Comparison of ENCODE assay signal across 12 cellular contexts in genomic region chr11:628056-628455, GRCh38. TPM values are rescaled to one million over a fixed set of nuclear protein-coding genes. Genes with fewer than 3 reads are reported as not detected.
DNase-seq lines count a peak whose midpoint lies in the region; ATAC-seq, FAIRE-seq and TF ChIP-seq lines count a peak whose summit lies in the region.
"Had no signal": no experiment of that assay in that cellular context is flagged by ENCODE, and none has a peak within 500 bp of the region (broad histone marks: within the 10 kb centered on the region; RNA-seq: fewer than 3 reads in every experiment).

No MANE protein-coding gene starts in this region.

- peaks cover 29% of the 10 kb centered on the region for H3K27me3 Mint-ChIP-seq in T-helper 2 cell treated with Interferon-gamma antibody and Interleukin-4, amounts not matched to agents 5 μg/mL and 100 μg/mL, for 36 hours (ENCODE audit: low read depth)

- H3K9me3 ChIP-seq in PC-3 (ENCODE audit: low read length) (no peaks in the 10 kb centered on the region), H1 (ENCODE audit: insufficient read depth in 2 of 2, low read depth in 1 of 2, low read length in 1 of 2) (no peaks in the 10 kb centered on the region), gastrocnemius medialis (no peaks in the 10 kb centered on the region)

- peak overlapping the region; percentile 31; the same call in 1 of the 2 replicates for H3K4me2 ChIP-seq in PC-3 (ENCODE audit: low read length)
- no peak overlapping the region for H3K4me2 ChIP-seq in H1 (ENCODE audit: insufficient read depth in 1 of 2, low read depth in 2 of 2, low read length in 2 of 2)

- DNase-seq in T-helper 2 cell treated with Interferon-gamma antibody and Interleukin-4, amounts not matched to agents 5 μg/mL and 100 μg/mL, for 36 hours (ENCODE audit: low spot score): no peak
- DNase-seq in T-helper 2 cell (no peak), PC-3 (no peak), H1 (ENCODE audit: low read depth in 1 of 2, low spot score in 2 of 2) (peak in 1 of 2 experiments; percentile 46), gastrocnemius medialis (no peak), RPMI8226 (no peak), urothelium cell line (ENCODE audit: low spot score) (no peak), Kasumi-1 (lab: John Stamatoyannopoulos, UW) (no peak)
- DNase-seq: KG1 had no signal

- H2BK15ac ChIP-seq in H1 (ENCODE audit: low read length): no peak overlapping the region

- H2AK5ac ChIP-seq in H1 (ENCODE audit: low read depth, low read length): no peak overlapping the region

- peak overlapping the region; percentile 61 for H3K4me3 Mint-ChIP-seq in T-helper 2 cell treated with Interferon-gamma antibody and Interleukin-4, amounts not matched to agents 5 μg/mL and 100 μg/mL, for 36 hours

- WGBS in H1 (ENCODE audit: extremely low coverage in 1 of 2, insufficient coverage in 1 of 2, insufficient read length in 1 of 2, insufficient replicate concordance in 2 of 2, low coverage in 1 of 2, low lambda C conversion rate in 2 of 2, missing lambda C conversion rate in 1 of 2), 2 experiments: 90% methylated on average over 29 of the region's 31 CpGs; no CpG with 5 or more reads in 1 of the 2 experiments

- no peaks in the 10 kb centered on the region for H3K79me2 ChIP-seq in PC-3 (ENCODE audit: low read length)
- no peaks in the 10 kb centered on the region for H3K79me2 ChIP-seq in H1 (ENCODE audit: control insufficient read depth in 1 of 2, insufficient read depth in 2 of 2, low read length in 2 of 2)

- no peak for TF ChIP-seq RAD21 in H1 (IDR thresholded peaks at IDR 0.05 in 1 of 2, conservative IDR thresholded peaks at IDR 0.05 in 1 of 2; ENCODE audit: low read depth in 2 of 2, low read length in 2 of 2)

- H3K4ac ChIP-seq in H1 (replicated peaks; ENCODE audit: insufficient read length, low read depth, low read length): no peak overlapping the region

- TF ChIP-seq CTCF in PC-3 (conservative IDR thresholded peaks at IDR 0.05; ENCODE audit: low read depth, low read length): no peak
- no peak for TF ChIP-seq CTCF in H1 (IDR thresholded peaks at IDR 0.05; ENCODE audit: control extremely low read depth in 1 of 3, insufficient read depth in 1 of 3, low read depth in 1 of 3, low read length in 3 of 3)
- TF ChIP-seq CTCF in gastrocnemius medialis (IDR thresholded peaks at IDR 0.05 in 4 of 5, conservative IDR thresholded peaks at IDR 0.05 in 1 of 5): no peak

- no peaks in the 10 kb centered on the region for H3F3A ChIP-seq in PC-3 (ENCODE audit: low read length, unreplicated experiment)

- H3K36me3 ChIP-seq in PC-3 (ENCODE audit: low read depth, low read length) (no peaks in the 10 kb centered on the region), H1 (ENCODE audit: control insufficient read depth in 2 of 4, insufficient read depth in 4 of 4, low read length in 3 of 4) (no peaks in the 10 kb centered on the region), gastrocnemius medialis (no peaks in the 10 kb centered on the region)

- no peak overlapping the region for H4K8ac ChIP-seq in H1 (ENCODE audit: extremely low read depth, insufficient read depth, low read length)

- H3K27me3 ChIP-seq in PC-3 (ENCODE audit: low read length) (no peaks in the 10 kb centered on the region), H1 (replicated peaks in 1 of 4; ENCODE audit: control insufficient read depth in 3 of 4, extremely low read depth in 1 of 4, insufficient read depth in 3 of 4, low read length in 3 of 4) (peaks cover 3 to 14% (median 10%) of the 10 kb centered on the region in 4 experiments; a peak in 6 of 7 replicates), gastrocnemius medialis (peaks cover 0 to 4% (median 3%) of the 10 kb centered on the region in 3 donors)

- H3K9me3 Mint-ChIP-seq in T-helper 2 cell treated with Interferon-gamma antibody and Interleukin-4, amounts not matched to agents 5 μg/mL and 100 μg/mL, for 36 hours: no peaks in the 10 kb centered on the region

- no peak overlapping the region for H3K27ac Mint-ChIP-seq in T-helper 2 cell treated with Interferon-gamma antibody and Interleukin-4, amounts not matched to agents 5 μg/mL and 100 μg/mL, for 36 hours

- POLR2A ChIA-PET in PC-3 (lab: Charles Lee; ENCODE audit: unreplicated experiment) (no interaction called here), H1 (lab: Charles Lee; ENCODE audit: partially characterized antibody) (interaction anchor here (1.0 kb wide), 1 partner anchor 65 kb away, joined by 3 read pairs; no protein-coding TSS in a partner anchor)

- H4K20me1 ChIP-seq in PC-3 (ENCODE audit: low read length): no peaks in the 10 kb centered on the region
- H4K20me1 ChIP-seq in H1 (replicated peaks in 1 of 2; ENCODE audit: control insufficient read depth in 1 of 2, insufficient read depth in 2 of 2, low read length in 2 of 2): peaks cover 0 to 7% of the 10 kb centered on the region in 2 experiments

- H2BK120ac ChIP-seq in H1 (replicated peaks; ENCODE audit: low read depth, low read length): no peak overlapping the region

- no peak overlapping the region for H3K56ac ChIP-seq in H1 (replicated peaks; ENCODE audit: insufficient read length, low read depth, low read length)

- no peaks in the 10 kb centered on the region; the same call in 1 of the 2 replicates for H3K23me2 ChIP-seq in H1 (ENCODE audit: low read depth, low read length)

- no peak overlapping the region for H2BK12ac ChIP-seq in H1 (ENCODE audit: low read depth, low read length)

- H3K23ac ChIP-seq in H1 (ENCODE audit: insufficient read length): no peak overlapping the region

- no TSS peak for BruUV-seq in PC-3 (replicated peaks; lab: Mats Ljungman, UMichigan)

- H3K36me3 Mint-ChIP-seq in T-helper 2 cell treated with Interferon-gamma antibody and Interleukin-4, amounts not matched to agents 5 μg/mL and 100 μg/mL, for 36 hours (ENCODE audit: low read depth): no peaks in the 10 kb centered on the region

- CTCF ChIA-PET in PC-3 (lab: Charles Lee) (no interaction called here), H1 (lab: Charles Lee; ENCODE audit: partially characterized antibody) (interaction anchor here (1.5 kb wide), 1 partner anchor 32 kb away, joined by 3 read pairs; no protein-coding TSS in a partner anchor)

- no peaks in the 10 kb centered on the region for H3K9me2 ChIP-seq in PC-3 (replicated peaks; ENCODE audit: low read length)

- in situ Hi-C loops in gastrocnemius medialis (cut with MboI; ENCODE audit: low sequenced_read_pairs in 4 of 4): no loop called here

- peaks cover 7% of the 10 kb centered on the region; the same call in 1 of the 2 replicates for H3K4me1 ChIP-seq in PC-3 (ENCODE audit: insufficient read depth, low read length)
- peaks cover 0 to 6% (median under 1%) of the 10 kb centered on the region in 4 experiments; a peak in 2 of 7 replicates for H3K4me1 ChIP-seq in H1 (replicated peaks in 1 of 4; ENCODE audit: control insufficient read depth in 3 of 4, insufficient read depth in 4 of 4, low read length in 3 of 4)
- peaks cover 13 to 38% of the 10 kb centered on the region in 2 donors for H3K4me1 ChIP-seq in gastrocnemius medialis

- no peak for TF ChIP-seq EP300 in H1 (IDR thresholded peaks at IDR 0.05; ENCODE audit: borderline replicate concordance in 1 of 2, low read depth in 2 of 2, low read length in 2 of 2)

- no peak overlapping the region for H4K5ac ChIP-seq in H1 (ENCODE audit: insufficient read length, low read depth, low read length)

- peaks cover 17% of the 10 kb centered on the region for H3K4me1 Mint-ChIP-seq in T-helper 2 cell treated with Interferon-gamma antibody and Interleukin-4, amounts not matched to agents 5 μg/mL and 100 μg/mL, for 36 hours (ENCODE audit: low read depth)

- no peak overlapping the region for H2BK5ac ChIP-seq in H1 (ENCODE audit: low read depth, low read length)

- intact Hi-C loops in PC-3 (cut with micrococcal nuclease) (no loop called here), gastrocnemius medialis (cut with DNase I; ENCODE audit: low total_unique reads) (loop anchor here (1.0 to 2.0 kb wide), 2 partner anchors 16 to 51 kb away; partner anchors contain the start of gene PHRF1)

- no peak for FAIRE-seq in H1 (lab: Jason Lieb, UNC)
- FAIRE-seq in urothelium cell line (lab: Jason Lieb, UNC): no peak
- FAIRE-seq: TTC549 had no signal

- ATAC-seq in PC-3: no peak
- no peak for ATAC-seq in gastrocnemius medialis

- H3K4me3 ChIP-seq in PC-3 (ENCODE audit: low read length) (no peak overlapping the region), H1 (ENCODE audit: extremely low read depth in 1 of 4, insufficient read depth in 2 of 4, low read depth in 3 of 4, low read length in 4 of 4) (no peak overlapping the region), gastrocnemius medialis (peak overlapping the region in 1 of 4 donors; percentile 6)

- H3K79me1 ChIP-seq in H1 (ENCODE audit: low read depth, low read length): no peaks in the 10 kb centered on the region

- H3K27ac ChIP-seq in PC-3 (ENCODE audit: low read length): no peak overlapping the region
- no peak overlapping the region for H3K27ac ChIP-seq in H1 (ENCODE audit: low read depth, low read length)
- H3K27ac ChIP-seq in gastrocnemius medialis: peak overlapping the region; percentile 81 to 93 (median 86)
- H3K27ac ChIP-seq: 22Rv1 had no signal

- no peak for TF ChIP-seq POLR2A in H1 (IDR thresholded peaks at IDR 0.05; ENCODE audit: control extremely low read depth in 1 of 2, low read depth in 2 of 2, low read length in 2 of 2)
- no peak for TF ChIP-seq POLR2A in gastrocnemius medialis (IDR thresholded peaks at IDR 0.05)

- no peak overlapping the region for H3K14ac ChIP-seq in H1 (ENCODE audit: insufficient read length)

- H2BK20ac ChIP-seq in H1 (ENCODE audit: low read length): no peak overlapping the region

- H2AFZ ChIP-seq in PC-3 (ENCODE audit: low read length) (no peak overlapping the region), H1 (ENCODE audit: low read length) (no peak overlapping the region)

- H3K9ac ChIP-seq in PC-3 (ENCODE audit: low read length) (no peak overlapping the region), H1 (replicated peaks in 1 of 4; ENCODE audit: extremely low read depth in 1 of 4, low read depth in 3 of 4, low read length in 3 of 4) (no peak overlapping the region)

- H4K91ac ChIP-seq in H1 (replicated peaks; ENCODE audit: insufficient read length, low read length): no peak overlapping the region

- H3K18ac ChIP-seq in H1 (ENCODE audit: extremely low read depth, low read length): no peak overlapping the region

RNA-seq across cellular contexts. Expression of gene SCT, which starts 1.1 kb away (rescaled TPM):
- 2.2 TPM in 1 of 2 replicates, not detected in the other for total RNA-seq in PC-3 (2014; rRNA removed)
- 2.0 and 2.2 TPM in 2 replicates for total RNA-seq in H1 (2021; fragmentation: NEBNext Ultra II Directional; extraction: Animal tissue kit (Norgen Biotek cat#: 25700))
- polyA plus RNA-seq in H1 (2011; rRNA removed): 1.7 and 3.7 TPM in 2 replicates
- polyA plus RNA-seq in H1 (2011; cell fraction: cytosol; rRNA removed): 1.3 TPM
- polyA plus RNA-seq in H1 (2011; cell fraction: nucleus; rRNA removed): 3.1 TPM
- 1.0 to 2.0 TPM (median 1.5 TPM) in 3 of 4 replicates, not detected in the other for polyA plus RNA-seq in H1 (2012, experiment 1 of 2)
- polyA plus RNA-seq in H1 (2012, experiment 2 of 2): not detected
- polyA plus RNA-seq in H1 (2013, experiment 1 of 2): 1.2 TPM
- 1.4 TPM for polyA plus RNA-seq in H1 (2013, experiment 2 of 2)
- not detected in 2 replicates for polyA minus RNA-seq in H1 (2011; rRNA and poly(A)+ RNA removed)
- not detected for polyA minus RNA-seq in H1 (2011; cell fraction: cytosol; rRNA and poly(A)+ RNA removed)
- not detected for polyA minus RNA-seq in H1 (2011; cell fraction: nucleus; rRNA and poly(A)+ RNA removed)
- total RNA-seq in gastrocnemius medialis: not detected
- total RNA-seq: myocyte had no signal

RNA-seq across cellular contexts. Expression of gene CDHR5, which starts 3.3 kb away (rescaled TPM):
- total RNA-seq in PC-3 (2014; rRNA removed) (not detected in 2 replicates), gastrocnemius medialis (1 to 10 TPM in 1 of 4 donors, under 1 TPM in 1, not detected in 2; 0.95 to 1.8 TPM)
- 0.11 TPM in 1 of 2 replicates, not detected in the other for total RNA-seq in H1 (2021; fragmentation: NEBNext Ultra II Directional; extraction: Animal tissue kit (Norgen Biotek cat#: 25700))
- 0.02 TPM in 1 of 2 replicates, not detected in the other for polyA plus RNA-seq in H1 (2011; rRNA removed)
- 0.01 TPM for polyA plus RNA-seq in H1 (2011; cell fraction: cytosol; rRNA removed)
- polyA plus RNA-seq in H1 (2011; cell fraction: nucleus; rRNA removed): 0.21 TPM
- 0.04 to 0.20 TPM (median 0.14 TPM) in 3 of 4 replicates, not detected in the other for polyA plus RNA-seq in H1 (2012, experiment 1 of 2)
- polyA plus RNA-seq in H1 (2012, experiment 2 of 2): not detected
- polyA plus RNA-seq in H1 (2013, experiment 1 of 2): 0.02 TPM
- not detected for polyA plus RNA-seq in H1 (2013, experiment 2 of 2)
- not detected in 2 replicates for polyA minus RNA-seq in H1 (2011; rRNA and poly(A)+ RNA removed)
- polyA minus RNA-seq in H1 (2011; cell fraction: cytosol; rRNA and poly(A)+ RNA removed): not detected
- polyA minus RNA-seq in H1 (2011; cell fraction: nucleus; rRNA and poly(A)+ RNA removed): not detected
- total RNA-seq: myocyte had no signal

RNA-seq across cellular contexts. Expression of gene DRD4, which starts 9.0 kb away (rescaled TPM):
- 0.11 TPM in 1 of 2 replicates, not detected in the other for total RNA-seq in PC-3 (2014; rRNA removed)
- total RNA-seq in H1 (2021; fragmentation: NEBNext Ultra II Directional; extraction: Animal tissue kit (Norgen Biotek cat#: 25700)): 3.3 and 3.4 TPM in 2 replicates
- polyA plus RNA-seq in H1 (2011; rRNA removed): 4.9 and 9.7 TPM in 2 replicates
- 3.9 TPM for polyA plus RNA-seq in H1 (2011; cell fraction: cytosol; rRNA removed)
- polyA plus RNA-seq in H1 (2011; cell fraction: nucleus; rRNA removed): 9.1 TPM
- polyA plus RNA-seq in H1 (2012, experiment 1 of 2): 4.0 to 10.3 TPM (median 9.2 TPM) in 4 replicates
- polyA plus RNA-seq in H1 (2012, experiment 2 of 2): 9.1 TPM
- 2.9 TPM for polyA plus RNA-seq in H1 (2013, experiment 1 of 2)
- 2.8 TPM for polyA plus RNA-seq in H1 (2013, experiment 2 of 2)
- 0.20 and 0.85 TPM in 2 replicates for polyA minus RNA-seq in H1 (2011; rRNA and poly(A)+ RNA removed)
- polyA minus RNA-seq in H1 (2011; cell fraction: cytosol; rRNA and poly(A)+ RNA removed): 4.9 TPM
- 3.4 TPM for polyA minus RNA-seq in H1 (2011; cell fraction: nucleus; rRNA and poly(A)+ RNA removed)
- total RNA-seq in gastrocnemius medialis: not detected
- total RNA-seq: myocyte had no signal

RNA-seq across cellular contexts. Expression of gene IRF7, which starts 12.3 kb away (rescaled TPM):
- total RNA-seq in PC-3 (2014; rRNA removed) (80.8 and 95.7 TPM in 2 replicates), gastrocnemius medialis (10 to 100 TPM; 15.5 to 37.1 (median 26.3) TPM)
- 9.4 and 9.6 TPM in 2 replicates for total RNA-seq in H1 (2021; fragmentation: NEBNext Ultra II Directional; extraction: Animal tissue kit (Norgen Biotek cat#: 25700))
- polyA plus RNA-seq in H1 (2011; rRNA removed): 9.1 and 12.8 TPM in 2 replicates
- 7.8 TPM for polyA plus RNA-seq in H1 (2011; cell fraction: cytosol; rRNA removed)
- 27.9 TPM for polyA plus RNA-seq in H1 (2011; cell fraction: nucleus; rRNA removed)
- 3.5 to 9.8 TPM (median 8.6 TPM) in 4 replicates for polyA plus RNA-seq in H1 (2012, experiment 1 of 2)
- polyA plus RNA-seq in H1 (2012, experiment 2 of 2): 5.0 TPM
- 4.5 TPM for polyA plus RNA-seq in H1 (2013, experiment 1 of 2)
- polyA plus RNA-seq in H1 (2013, experiment 2 of 2): 3.8 TPM
- polyA minus RNA-seq in H1 (2011; rRNA and poly(A)+ RNA removed): 3.3 and 4.2 TPM in 2 replicates
- 3.7 TPM for polyA minus RNA-seq in H1 (2011; cell fraction: cytosol; rRNA and poly(A)+ RNA removed)
- 27.8 TPM for polyA minus RNA-seq in H1 (2011; cell fraction: nucleus; rRNA and poly(A)+ RNA removed)

RNA-seq across cellular contexts. Expression of gene PHRF1, which starts 51.8 kb away (rescaled TPM):
- total RNA-seq in PC-3 (2014; rRNA removed): 41.4 and 52.4 TPM in 2 replicates
- total RNA-seq in H1 (2021; fragmentation: NEBNext Ultra II Directional; extraction: Animal tissue kit (Norgen Biotek cat#: 25700)): 37.3 and 39.8 TPM in 2 replicates
- polyA plus RNA-seq in H1 (2011; rRNA removed): 13.4 and 21.8 TPM in 2 replicates
- 17.3 TPM for polyA plus RNA-seq in H1 (2011; cell fraction: cytosol; rRNA removed)
- 39.7 TPM for polyA plus RNA-seq in H1 (2011; cell fraction: nucleus; rRNA removed)
- polyA plus RNA-seq in H1 (2012, experiment 1 of 2): 17.5 to 25.1 TPM (median 24.0 TPM) in 4 replicates
- polyA plus RNA-seq in H1 (2012, experiment 2 of 2): 14.8 TPM
- 18.2 TPM for polyA plus RNA-seq in H1 (2013, experiment 1 of 2)
- 17.0 TPM for polyA plus RNA-seq in H1 (2013, experiment 2 of 2)
- 11.6 and 15.0 TPM in 2 replicates for polyA minus RNA-seq in H1 (2011; rRNA and poly(A)+ RNA removed)
- 19.2 TPM for polyA minus RNA-seq in H1 (2011; cell fraction: cytosol; rRNA and poly(A)+ RNA removed)
- 29.8 TPM for polyA minus RNA-seq in H1 (2011; cell fraction: nucleus; rRNA and poly(A)+ RNA removed)
- 10 to 100 TPM in 3 of 4 donors, 1 to 10 TPM in 1; 9.2 to 22.6 (median 20.8) TPM for total RNA-seq in gastrocnemius medialis

Comparison
In these comparisons a context has a peak if more than half of its experiments do, and no peak if none do; other contexts are left out.
1. H3K27ac ChIP-seq: peak in gastrocnemius medialis (4 of 4); none in PC-3 (single experiment) and H1 (single experiment).